In genomic region chr1:161658524-161658923, GRCh38 we compare ENCODE assay signal across 10 cellular contexts. TPM values are rescaled to one million over a fixed set of nuclear protein-coding genes. Genes with fewer than 3 reads are reported as not detected.
"Had no signal": no experiment of that assay in that cellular context is flagged by ENCODE, and none has a peak within 500 bp of the region (broad histone marks: within the 10 kb centered on the region; RNA-seq: fewer than 3 reads in every experiment).

No MANE protein-coding gene starts in this region.

RNA-seq across cellular contexts. Expression of gene FCGR2B, which starts 4.4 kb away (rescaled TPM):
- total RNA-seq: activated CD4-positive, alpha-beta memory T cell treated with anti-CD3 and anti-CD28 coated beads for 36 hours; activated naive CD4-positive, alpha-beta T cell treated with anti-CD3 and anti-CD28 coated beads for 36 hours; activated T-helper 1 cell treated with anti-CD3 and anti-CD28 coated beads, Interleukin-12 subunit alpha, Interleukin-12 subunit beta, Interleukin-2, Interleukin-4 antibody, amounts not matched to agents 30 ng/mL and 10 ng/mL and 1 ng/mL, durations not matched to agents 14 hours and 24 hours and 36 hours; astrocyte had no signal

RNA-seq across cellular contexts. Expression of gene FCGR3B, which starts 27.5 kb away (rescaled TPM):
- total RNA-seq: activated CD4-positive, alpha-beta memory T cell treated with anti-CD3 and anti-CD28 coated beads for 36 hours; activated naive CD4-positive, alpha-beta T cell treated with anti-CD3 and anti-CD28 coated beads for 36 hours; activated naive CD4-positive, alpha-beta T cell treated with anti-CD3 and anti-CD28 coated beads, Interleukin-2, amount 50 U/mL, for 72 hours; activated T-cell treated with anti-CD3 and anti-CD28 coated beads, Interleukin-2, amount 50 U/mL, for 4 hours; activated T-helper 1 cell treated with anti-CD3 and anti-CD28 coated beads, Interleukin-12 subunit alpha, Interleukin-12 subunit beta, Interleukin-2, Interleukin-4 antibody, amounts not matched to agents 30 ng/mL and 10 ng/mL and 1 ng/mL, durations not matched to agents 14 hours and 24 hours and 36 hours; astrocyte; body of pancreas; RPMI7951; SK-MEL-5; WTC11 had no signal

RNA-seq across cellular contexts. Expression of gene FCRLA, which starts 48.5 kb away (rescaled TPM):
- total RNA-seq: activated CD4-positive, alpha-beta memory T cell treated with anti-CD3 and anti-CD28 coated beads for 36 hours; activated naive CD4-positive, alpha-beta T cell treated with anti-CD3 and anti-CD28 coated beads for 36 hours; activated naive CD4-positive, alpha-beta T cell treated with anti-CD3 and anti-CD28 coated beads, Interleukin-2, amount 50 U/mL, for 72 hours; activated T-helper 1 cell treated with anti-CD3 and anti-CD28 coated beads, Interleukin-12 subunit alpha, Interleukin-12 subunit beta, Interleukin-2, Interleukin-4 antibody, amounts not matched to agents 30 ng/mL and 10 ng/mL and 1 ng/mL, durations not matched to agents 14 hours and 24 hours and 36 hours; body of pancreas had no signal
